10 cellular contexts compared by ENCODE assay signal in the genomic region with DNA sequence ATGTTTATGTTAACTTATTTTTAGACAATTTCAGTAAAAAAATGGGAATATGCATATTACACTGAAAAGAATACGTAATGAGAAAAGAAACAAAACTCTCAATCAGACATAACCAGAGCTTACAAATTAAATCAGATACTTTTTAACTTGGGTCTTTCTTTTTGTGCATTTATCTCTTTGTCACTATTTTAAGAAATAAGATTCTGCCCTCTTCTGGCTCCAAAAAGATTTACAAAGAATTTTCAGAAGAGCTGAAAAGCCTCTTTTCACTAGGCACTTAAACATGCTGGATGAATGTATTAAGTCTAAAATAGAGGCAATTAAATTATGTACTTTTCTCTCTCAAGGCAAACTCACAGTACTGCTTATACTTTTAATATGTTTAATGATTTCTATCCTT. TPM values are rescaled to one million over a fixed set of nuclear protein-coding genes. Genes with fewer than 3 reads are reported as not detected.
DNase-seq lines count a peak whose midpoint lies in the region; ATAC-seq and TF ChIP-seq lines count a peak whose summit lies in the region.
"Had no signal": no experiment of that assay in that cellular context is flagged by ENCODE, and none has a peak within 500 bp of the region (broad histone marks: within the 10 kb centered on the region; RNA-seq: fewer than 3 reads in every experiment).

No MANE protein-coding gene starts in this region.

- ATAC-seq in HG03378 (IDR thresholded peaks at IDR 0.05; ENCODE audit: unreplicated experiment) (no peak), GM21723 (IDR thresholded peaks at IDR 0.05; ENCODE audit: unreplicated experiment) (no peak)
- ATAC-seq: activated naive CD8-positive, alpha-beta T cell treated with anti-CD3 and anti-CD28 coated beads, Interleukin-2, amount 50 U/mL, for 24 hours had no signal

- no peak overlapping the region for H3K18ac ChIP-seq in H9 (ENCODE audit: insufficient read length, low read depth, low read length)

- in situ Hi-C loops in ACHN (cut with HindIII; ENCODE audit: low pct_ligation_motif_present, low pct_unique_long_range_greater_than_20kb, low sequenced_read_pairs), result no loop called here

- H3K9me3 ChIP-seq in H9 (ENCODE audit: control insufficient read depth, low read depth, low read length), result no peaks in the 10 kb centered on the region
- no peaks in the 10 kb centered on the region for H3K9me3 ChIP-seq in hepatocyte (ENCODE audit: low read depth)

- no peak overlapping the region for H3K4me3 Mint-ChIP-seq in H9
- H3K4me3 Mint-ChIP-seq: activated naive CD8-positive, alpha-beta T cell treated with anti-CD3 and anti-CD28 coated beads, Interleukin-2, amount 50 U/mL, for 24 hours; T-helper 1 cell treated with Interleukin-12 subunit alpha and Interleukin-12 subunit beta and Interleukin-4 antibody, amounts not matched to agents 30 μg/mL and 1 μg/mL, for 36 hours had no signal

- no peak overlapping the region for H4K8ac ChIP-seq in H9 (replicated peaks; ENCODE audit: insufficient read length, low read depth, low read length)

- no peaks in the 10 kb centered on the region for H3K36me3 ChIP-seq in hepatocyte (replicated peaks; ENCODE audit: insufficient read depth, low read depth)

- H3K23me2 ChIP-seq in H9 (ENCODE audit: insufficient read length, low read depth, low read length, poor library complexity, severe bottlenecking), result no peaks in the 10 kb centered on the region

- H3K4me2 ChIP-seq in H9 (ENCODE audit: insufficient read depth, insufficient read length, low read length) (no peak overlapping the region), hepatocyte (no peak overlapping the region)

- H3K23ac ChIP-seq in H9 (ENCODE audit: insufficient read length, low read depth, low read length), result no peak overlapping the region

- H2BK12ac ChIP-seq in H9 (ENCODE audit: insufficient read length, low read depth, low read length), result no peak overlapping the region

- peaks cover 3 to 20% (median 18%) of the 10 kb centered on the region in 3 experiments; a peak in 5 of 7 replicates for H3K36me3 Mint-ChIP-seq in H9 (ENCODE audit: insufficient read depth in 1 of 3, low read depth in 3 of 3)

- no peaks in the 10 kb centered on the region for H3K9me2 ChIP-seq in hepatocyte (replicated peaks; ENCODE audit: insufficient read depth)

- TF ChIP-seq CTCF in H9 (conservative IDR thresholded peaks at IDR 0.05) (peak; percentile 58), hepatocyte (IDR thresholded peaks at IDR 0.05; ENCODE audit: poor library complexity) (peak; percentile 46)

- peak; percentile 27 for DNase-seq in ACHN
- no peak for DNase-seq in H9
- DNase-seq in SW480 (ENCODE audit: low spot score), result peak; percentile 19
- peak; percentile 19 for DNase-seq in hepatocyte (ENCODE audit: low spot score)
- DNase-seq in NCI-H187 (lab: John Stamatoyannopoulos, UW), result no peak
- DNase-seq in NCI-H774 (lab: John Stamatoyannopoulos, UW), result no peak
- DNase-seq: activated naive CD8-positive, alpha-beta T cell treated with anti-CD3 and anti-CD28 coated beads, Interleukin-2, amount 50 U/mL, for 24 hours had no signal

- no peak overlapping the region for H2BK5ac ChIP-seq in H9 (ENCODE audit: insufficient read length, low read length)

- no peak overlapping the region for H2BK120ac ChIP-seq in H9 (ENCODE audit: low read depth, low read length, poor library complexity, severe bottlenecking)

- H2BK15ac ChIP-seq in H9 (ENCODE audit: low read depth, low read length), result no peak overlapping the region

- no peak overlapping the region for H3K4ac ChIP-seq in H9 (ENCODE audit: low read depth, low read length)

- H3K14ac ChIP-seq in H9 (ENCODE audit: insufficient read depth, low read length), result no peak overlapping the region

- H4K20me1 ChIP-seq in H9 (ENCODE audit: control insufficient read depth, insufficient read depth, insufficient read length) (no peaks in the 10 kb centered on the region), hepatocyte (ENCODE audit: insufficient read depth, poor library complexity, severe bottlenecking) (no peaks in the 10 kb centered on the region)

- no peak overlapping the region for H3K27ac Mint-ChIP-seq in H9
- H3K27ac Mint-ChIP-seq: activated naive CD8-positive, alpha-beta T cell treated with anti-CD3 and anti-CD28 coated beads, Interleukin-2, amount 50 U/mL, for 24 hours; T-helper 1 cell treated with Interleukin-12 subunit alpha and Interleukin-12 subunit beta and Interleukin-4 antibody, amounts not matched to agents 30 μg/mL and 1 μg/mL, for 36 hours had no signal

- no peak overlapping the region for H3K9ac ChIP-seq in H9 (ENCODE audit: extremely low read depth, insufficient read length, low read length)

- H3K79me1 ChIP-seq in H9 (ENCODE audit: insufficient read depth, low read depth, low read length, poor library complexity, severe bottlenecking), result no peaks in the 10 kb centered on the region

- H3K79me2 ChIP-seq in H9 (ENCODE audit: insufficient read depth, low read length), result no peaks in the 10 kb centered on the region
- H3K79me2 ChIP-seq in hepatocyte, result no peaks in the 10 kb centered on the region

- H2BK20ac ChIP-seq in H9 (ENCODE audit: low read depth, low read length, poor library complexity, severe bottlenecking), result no peak overlapping the region

- H3K56ac ChIP-seq in H9 (ENCODE audit: insufficient read length, low read depth, low read length), result no peak overlapping the region

- no peak overlapping the region for H2AFZ ChIP-seq in H9 (ENCODE audit: low read length)
- no peak overlapping the region for H2AFZ ChIP-seq in hepatocyte

- H3K27ac ChIP-seq in H9 (ENCODE audit: insufficient read length, low read depth, low read length) (no peak overlapping the region), hepatocyte (no peak overlapping the region)

- H3K9me3 Mint-ChIP-seq in H9, result no peaks in the 10 kb centered on the region
- H3K9me3 Mint-ChIP-seq: activated naive CD8-positive, alpha-beta T cell treated with anti-CD3 and anti-CD28 coated beads, Interleukin-2, amount 50 U/mL, for 24 hours; T-helper 1 cell treated with Interleukin-12 subunit alpha and Interleukin-12 subunit beta and Interleukin-4 antibody, amounts not matched to agents 30 μg/mL and 1 μg/mL, for 36 hours had no signal

- H3T11ph ChIP-seq in H9 (ENCODE audit: low read length), result no peak overlapping the region

- H2AK5ac ChIP-seq in H9 (ENCODE audit: insufficient read length, low read length), result no peak overlapping the region

- WGBS in H9 (ENCODE audit: extremely low coverage, insufficient read length, low lambda C conversion rate), result no CpG with 5 or more reads among the region's 1 CpG
- 89% methylated on average over 1 of the region's 1 CpG for WGBS in hepatocyte (ENCODE audit: low lambda C conversion rate, missing lambda C conversion rate)

- no peak overlapping the region for H4K91ac ChIP-seq in H9 (ENCODE audit: insufficient read length, low read depth, low read length)

- H3K27me3 ChIP-seq in H9 (ENCODE audit: insufficient read depth, low read length) (no peaks in the 10 kb centered on the region), hepatocyte (no peaks in the 10 kb centered on the region)

- H3K27me3 Mint-ChIP-seq in H9 (ENCODE audit: low read depth), result no peaks in the 10 kb centered on the region
- H3K27me3 Mint-ChIP-seq: activated naive CD8-positive, alpha-beta T cell treated with anti-CD3 and anti-CD28 coated beads, Interleukin-2, amount 50 U/mL, for 24 hours had no signal

- no peaks in the 10 kb centered on the region for H3K4me1 ChIP-seq in H9 (ENCODE audit: insufficient read depth, low read length)
- H3K4me1 ChIP-seq in hepatocyte (ENCODE audit: insufficient read depth), result no peaks in the 10 kb centered on the region

- no peaks in the 10 kb centered on the region for H3K4me1 Mint-ChIP-seq in H9
- H3K4me1 Mint-ChIP-seq: activated naive CD8-positive, alpha-beta T cell treated with anti-CD3 and anti-CD28 coated beads, Interleukin-2, amount 50 U/mL, for 24 hours had no signal

- H3K4me3 ChIP-seq in hepatocyte, result no peak overlapping the region

- H4K5ac ChIP-seq in H9 (ENCODE audit: insufficient read length, low read depth, low read length), result no peak overlapping the region

RNA-seq across cellular contexts. Expression of gene CEP120, which starts 55.5 kb away (rescaled TPM):
- total RNA-seq in H9 (2021) (22.5 and 22.9 TPM in 2 replicates), hepatocyte (15.8 and 17.5 TPM in 2 replicates)
- 5.7 and 6.9 TPM in 2 replicates for polyA plus RNA-seq in hepatocyte

Comparison
In these comparisons a context has a peak if more than half of its experiments do, and no peak if none do; other contexts are left out.
1. DNase-seq: peak in ACHN (single experiment), SW480 (single experiment) and hepatocyte (single experiment); none in H9 (single experiment), NCI-H187 (0 of 2) and NCI-H774 (single experiment).